8 cellular contexts compared by ENCODE assay signal in the genomic region with DNA sequence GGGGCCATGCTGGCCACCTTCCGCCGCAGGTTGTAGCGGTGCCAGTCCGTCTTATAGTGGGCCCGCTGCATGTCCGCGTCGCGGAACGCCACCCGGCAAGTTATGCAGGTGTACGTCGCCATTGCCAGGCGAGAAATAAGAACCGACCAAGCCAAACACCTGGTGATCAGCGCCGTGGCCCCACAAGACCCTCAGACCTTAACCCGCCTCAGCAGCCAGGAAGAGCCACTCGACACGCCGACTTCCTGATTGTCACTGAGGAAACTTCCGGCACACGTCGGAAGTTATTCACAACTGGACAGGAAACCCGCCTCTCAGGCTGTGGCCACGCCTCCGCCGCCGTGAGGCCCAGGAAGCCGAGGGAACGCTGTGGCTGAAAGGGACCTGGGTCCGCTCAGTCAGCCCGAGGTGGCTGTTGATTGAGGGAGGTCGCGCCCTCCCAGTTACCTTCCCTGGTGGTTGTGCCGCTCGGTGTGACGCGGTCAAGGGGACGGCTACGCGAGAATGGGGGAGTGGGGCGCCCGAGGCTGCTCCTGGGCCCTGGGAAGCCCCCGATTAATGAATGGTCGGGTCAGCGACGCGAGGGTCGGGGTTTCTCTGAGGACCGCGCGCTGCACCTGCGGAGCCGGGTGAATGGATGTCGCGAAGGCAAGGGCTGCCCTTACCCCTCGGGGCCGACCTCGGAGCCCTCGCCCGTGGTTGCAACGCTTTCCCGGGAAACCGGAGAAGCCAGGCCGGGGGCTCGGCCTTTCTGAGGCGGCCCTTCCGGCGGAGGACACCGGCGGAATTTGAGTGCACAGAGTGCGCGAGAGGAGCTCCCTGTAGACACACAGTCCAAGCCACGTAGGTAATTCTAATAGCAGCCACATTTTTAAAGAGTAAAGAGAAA. TPM values are rescaled to one million over a fixed set of nuclear protein-coding genes. Genes with fewer than 3 reads are reported as not detected.
A peak's percentile ranks its signal among the peaks of the same experiment; 100 is the strongest.
DNase-seq lines count a peak whose midpoint lies in the region; ATAC-seq and TF ChIP-seq lines count a peak whose summit lies in the region.

A gene with protein sequence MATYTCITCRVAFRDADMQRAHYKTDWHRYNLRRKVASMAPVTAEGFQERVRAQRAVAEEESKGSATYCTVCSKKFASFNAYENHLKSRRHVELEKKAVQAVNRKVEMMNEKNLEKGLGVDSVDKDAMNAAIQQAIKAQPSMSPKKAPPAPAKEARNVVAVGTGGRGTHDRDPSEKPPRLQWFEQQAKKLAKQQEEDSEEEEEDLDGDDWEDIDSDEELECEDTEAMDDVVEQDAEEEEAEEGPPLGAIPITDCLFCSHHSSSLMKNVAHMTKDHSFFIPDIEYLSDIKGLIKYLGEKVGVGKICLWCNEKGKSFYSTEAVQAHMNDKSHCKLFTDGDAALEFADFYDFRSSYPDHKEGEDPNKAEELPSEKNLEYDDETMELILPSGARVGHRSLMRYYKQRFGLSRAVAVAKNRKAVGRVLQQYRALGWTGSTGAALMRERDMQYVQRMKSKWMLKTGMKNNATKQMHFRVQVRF (minus strand): TSS at position 257 of the 889 bp plus-strand sequence. CDS start 135 bp downstream, at position 122.

- peak; percentile 93 to 97 (median 94) for DNase-seq in NCI-H1417 (lab: John Stamatoyannopoulos, UW)
- DNase-seq in activated naive CD8-positive, alpha-beta T cell treated with anti-CD3 and anti-CD28 coated beads, Interleukin-2, amount 10 ng/mL, durations not matched to agents 7 days and 5 days: peak; percentile 88
- peak; percentile 84 to 96 (median 91) for DNase-seq in head of caudate nucleus
- DNase-seq in ovary: peak; percentile 81 to 89 (median 85)

- H3K9me3 ChIP-seq in SU-DHL-6 (ENCODE audit: insufficient read depth, low read length): no peaks in the 10 kb centered on the region
- no peaks in the 10 kb centered on the region for H3K9me3 ChIP-seq in ovary
- H3K9me3 ChIP-seq in thymus (ENCODE audit: control insufficient read depth): no peaks in the 10 kb centered on the region

- peak; percentile 57 for TF ChIP-seq POLR2A in ovary (IDR thresholded peaks at IDR 0.05)

- H3K79me2 ChIP-seq in SU-DHL-6 (ENCODE audit: insufficient read depth, low read length): peaks cover 64% of the 10 kb centered on the region

- H2AFZ ChIP-seq in SU-DHL-6 (ENCODE audit: low read depth, low read length, severe bottlenecking): peak within 1 kb of the TSS; percentile 90

- H3K4me3 ChIP-seq in GM12875 (ENCODE audit: low read depth, low read length) (peak within 1 kb of the TSS; percentile 88), SU-DHL-6 (ENCODE audit: insufficient read depth, low read length, poor library complexity, severe bottlenecking) (peak within 1 kb of the TSS; percentile 82), ovary (peak within 1 kb of the TSS; percentile 89), thymus (ENCODE audit: low read length) (peak within 1 kb of the TSS; percentile 92)

- peaks cover 30% of the 10 kb centered on the region for H3K36me3 Mint-ChIP-seq in activated naive CD8-positive, alpha-beta T cell treated with anti-CD3 and anti-CD28 coated beads, Interleukin-2, amount 10 ng/mL, durations not matched to agents 7 days and 5 days

- peak; percentile 90 for ATAC-seq in HG02763 (IDR thresholded peaks at IDR 0.05; ENCODE audit: unreplicated experiment)
- peak; percentile 91 for ATAC-seq in activated naive CD8-positive, alpha-beta T cell treated with anti-CD3 and anti-CD28 coated beads, Interleukin-2, amount 10 ng/mL, durations not matched to agents 7 days and 5 days (ENCODE audit: low read depth)

- peak within 1 kb of the TSS; percentile 98 for H3K4me3 Mint-ChIP-seq in activated naive CD8-positive, alpha-beta T cell treated with anti-CD3 and anti-CD28 coated beads, Interleukin-2, amount 10 ng/mL, durations not matched to agents 7 days and 5 days

- peak within 1 kb of the TSS; percentile 84 for H3K9ac ChIP-seq in SU-DHL-6 (ENCODE audit: low read length)

- no peaks in the 10 kb centered on the region for H3K9me3 Mint-ChIP-seq in activated naive CD8-positive, alpha-beta T cell treated with anti-CD3 and anti-CD28 coated beads, Interleukin-2, amount 10 ng/mL, durations not matched to agents 7 days and 5 days

- 0 out of 2 replicates have a peak, but pooled peaks cover 3% of the 10 kb centered on the region for H3F3A ChIP-seq in SU-DHL-6 (ENCODE audit: insufficient read depth)

- peaks cover 14% of the 10 kb centered on the region for H4K20me1 ChIP-seq in SU-DHL-6 (ENCODE audit: low read depth, low read length)

- H3K27me3 ChIP-seq in SU-DHL-6 (ENCODE audit: low read length): no peaks in the 10 kb centered on the region
- H3K27me3 ChIP-seq in ovary: no peaks in the 10 kb centered on the region
- H3K27me3 ChIP-seq in thymus (ENCODE audit: control insufficient read depth, insufficient read depth): no peaks in the 10 kb centered on the region

- peaks cover 25% of the 10 kb centered on the region; the same call in 1 of the 2 replicates for H3K36me3 ChIP-seq in SU-DHL-6 (ENCODE audit: low read length)
- no peaks in the 10 kb centered on the region for H3K36me3 ChIP-seq in ovary
- peaks cover 22% of the 10 kb centered on the region for H3K36me3 ChIP-seq in thymus (ENCODE audit: control insufficient read depth, insufficient read depth)

- POLR2A ChIA-PET in activated naive CD8-positive, alpha-beta T cell treated with anti-CD3 and anti-CD28 coated beads, Interleukin-2, amount 10 ng/mL, durations not matched to agents 7 days and 5 days (lab: Charles Lee): interaction anchor here (0.6 to 2.4 kb wide), 4 partner anchors 10 to 151 kb away, joined by 3 to 11 read pairs (median 6); a partner anchor contains a TSS

- H3K4me1 Mint-ChIP-seq in activated naive CD8-positive, alpha-beta T cell treated with anti-CD3 and anti-CD28 coated beads, Interleukin-2, amount 10 ng/mL, durations not matched to agents 7 days and 5 days: peaks cover 66% of the 10 kb centered on the region

- H3K27ac Mint-ChIP-seq in activated naive CD8-positive, alpha-beta T cell treated with anti-CD3 and anti-CD28 coated beads, Interleukin-2, amount 10 ng/mL, durations not matched to agents 7 days and 5 days: peak within 1 kb of the TSS; percentile 98

- no peaks in the 10 kb centered on the region for H3K27me3 Mint-ChIP-seq in activated naive CD8-positive, alpha-beta T cell treated with anti-CD3 and anti-CD28 coated beads, Interleukin-2, amount 10 ng/mL, durations not matched to agents 7 days and 5 days

- intact Hi-C loops in head of caudate nucleus (cut with DNase I) (no loop called here), ovary (cut with DNase I) (no loop called here)

- no peak for TF ChIP-seq CTCF in GM12875 (IDR thresholded peaks at IDR 0.05; ENCODE audit: borderline replicate concordance, insufficient read depth, low read depth, low read length)
- no peak for TF ChIP-seq CTCF in SU-DHL-6 (IDR thresholded peaks at IDR 0.05; ENCODE audit: insufficient read depth, low read length, poor library complexity, severe bottlenecking)
- no peak for TF ChIP-seq CTCF in ovary (IDR thresholded peaks at IDR 0.05)

- peaks cover 19% of the 10 kb centered on the region for H3K4me1 ChIP-seq in ovary (ENCODE audit: insufficient read depth)
- H3K4me1 ChIP-seq in thymus (ENCODE audit: control insufficient read depth, insufficient read depth, low read length): peaks cover 20% of the 10 kb centered on the region

- H3K4me2 ChIP-seq in SU-DHL-6 (ENCODE audit: low read depth, low read length, poor library complexity, severe bottlenecking): peak within 1 kb of the TSS; percentile 96

- peak within 1 kb of the TSS; percentile 55 for H3K27ac ChIP-seq in SU-DHL-6 (ENCODE audit: low read depth, low read length)
- peak within 1 kb of the TSS in 1 of 2 donors; percentile 31 for H3K27ac ChIP-seq in ovary
- H3K27ac ChIP-seq in thymus (ENCODE audit: low read depth): peak within 1 kb of the TSS; percentile 89

- no peak for TF ChIP-seq EP300 in ovary (IDR thresholded peaks at IDR 0.05)

- WGBS in ovary, 3 donors: 0% methylated on average over 75 of the region's 75 CpGs
- WGBS in thymus: under 1% methylated on average over 75 of the region's 75 CpGs

- no peaks in the 10 kb centered on the region for H3K9me2 ChIP-seq in SU-DHL-6 (replicated peaks; ENCODE audit: insufficient read depth, low read length)

RNA-seq across cellular contexts. Expression of the gene that starts here (rescaled TPM):
- 10 to 100 TPM; 30.7 to 36.0 TPM for total RNA-seq in activated naive CD8-positive, alpha-beta T cell treated with anti-CD3 and anti-CD28 coated beads, Interleukin-2, amount 10 ng/mL, durations not matched to agents 7 days and 5 days
- 10 to 100 TPM; 18.0 to 25.0 (median 20.4) TPM for total RNA-seq in ovary
- polyA plus RNA-seq in ovary: 10 to 100 TPM; 24.5 to 27.2 TPM
- 19.8 TPM for polyA plus RNA-seq in thymus
